1 cellular context compared by ENCODE assay signal in genomic region chr5:93582677-93583524, GRCh38.
A peak's percentile ranks its signal among the peaks of the same experiment; 100 is the strongest.
TF ChIP-seq lines count a peak whose summit lies in the region.

TSS of gene NR2F1 (plus strand) at chr5:93583222. CDS start at chr5:93585024, 1,802 bp downstream.

TF ChIP-seq in GM12878, 131 proteins besides CTCF, POLR2A, EP300 and RAD21 (continued from another document and continues in another):
- TF ChIP-seq LARP7 (IDR thresholded peaks at IDR 0.05) (no peak), USF1 (IDR thresholded peaks at IDR 0.05; ENCODE audit: borderline replicate concordance, extremely low read length, insufficient read depth, low read depth, low read length) (no peak), ZNF24 (IDR thresholded peaks at IDR 0.05) (no peak), CEBPZ (IDR thresholded peaks at IDR 0.05; ENCODE audit: low read depth, low read length) (no peak), EGR1 (IDR thresholded peaks at IDR 0.05; ENCODE audit: borderline replicate concordance in 1 of 2, low read depth in 2 of 2, low read length in 2 of 2) (no peak), MAX (IDR thresholded peaks at IDR 0.05; ENCODE audit: low read depth, low read length) (no peak), IRF4 (IDR thresholded peaks at IDR 0.05; ENCODE audit: low read depth, low read length) (no peak), RAD51 (IDR thresholded peaks at IDR 0.05) (no peak), TAF1 (IDR thresholded peaks at IDR 0.05; ENCODE audit: borderline replicate concordance, low read depth, low read length) (no peak), BCLAF1 (IDR thresholded peaks at IDR 0.05) (no peak), SREBF2 (IDR thresholded peaks at IDR 0.05; ENCODE audit: low read length) (no peak), NFIC (IDR thresholded peaks at IDR 0.05; ENCODE audit: low read depth, low read length) (no peak), BCL11A (IDR thresholded peaks at IDR 0.05; ENCODE audit: low read depth, low read length) (no peak), SUZ12 (IDR thresholded peaks at IDR 0.05; ENCODE audit: unreplicated experiment) (no peak), HCFC1 (IDR thresholded peaks at IDR 0.05; ENCODE audit: low read length) (no peak), NR2F1 (conservative IDR thresholded peaks at IDR 0.05) (peak; percentile 66; the same call in 1 of the 2 replicates), CHD4 (IDR thresholded peaks at IDR 0.05) (no peak), SIN3A (IDR thresholded peaks at IDR 0.05; ENCODE audit: low read depth, low read length) (no peak), NFXL1 (IDR thresholded peaks at IDR 0.05; ENCODE audit: borderline replicate concordance) (no peak), TCF12 (IDR thresholded peaks at IDR 0.05; ENCODE audit: low read depth, low read length) (no peak), IRF3 (IDR thresholded peaks at IDR 0.05) (no peak), ZNF207 (IDR thresholded peaks at IDR 0.05; ENCODE audit: borderline replicate concordance) (no peak), BMI1 (IDR thresholded peaks at IDR 0.05; ENCODE audit: borderline replicate concordance) (peak; percentile 60; the same call in 1 of the 2 replicates), KAT2A (conservative IDR thresholded peaks at IDR 0.05; ENCODE audit: control insufficient read depth, low read depth, low read length) (no peak), SRF (IDR thresholded peaks at IDR 0.05; ENCODE audit: low read depth in 2 of 2, low read length in 2 of 2) (peak; percentile 11 to 75; a peak in 1 of 4 replicates), SKIL (IDR thresholded peaks at IDR 0.05; ENCODE audit: low read depth, poor library complexity, severe bottlenecking) (no peak), NKRF (conservative IDR thresholded peaks at IDR 0.05) (no peak), ZNF274 (IDR thresholded peaks at IDR 0.05; ENCODE audit: insufficient read depth, insufficient read length) (no peak), ATF3 (IDR thresholded peaks at IDR 0.05; ENCODE audit: borderline replicate concordance, extremely low read depth, low read depth, low read length) (no peak), SMAD1 (IDR thresholded peaks at IDR 0.05; ENCODE audit: low read depth, partially characterized antibody) (no peak), SPI1 (IDR thresholded peaks at IDR 0.05; ENCODE audit: borderline replicate concordance, insufficient read depth, low read depth, low read length) (no peak), REST (IDR thresholded peaks at IDR 0.05; ENCODE audit: low read depth, low read length) (no peak), TARDBP (IDR thresholded peaks at IDR 0.05; ENCODE audit: borderline replicate concordance) (no peak), HDGF (IDR thresholded peaks at IDR 0.05) (no peak), ZZZ3 (IDR thresholded peaks at IDR 0.05; ENCODE audit: control insufficient read depth, insufficient read length, low read depth) (peak; percentile 69), ZBTB33 (IDR thresholded peaks at IDR 0.05) (no peak)
